9 cellular contexts compared by ENCODE assay signal in the genomic region with DNA sequence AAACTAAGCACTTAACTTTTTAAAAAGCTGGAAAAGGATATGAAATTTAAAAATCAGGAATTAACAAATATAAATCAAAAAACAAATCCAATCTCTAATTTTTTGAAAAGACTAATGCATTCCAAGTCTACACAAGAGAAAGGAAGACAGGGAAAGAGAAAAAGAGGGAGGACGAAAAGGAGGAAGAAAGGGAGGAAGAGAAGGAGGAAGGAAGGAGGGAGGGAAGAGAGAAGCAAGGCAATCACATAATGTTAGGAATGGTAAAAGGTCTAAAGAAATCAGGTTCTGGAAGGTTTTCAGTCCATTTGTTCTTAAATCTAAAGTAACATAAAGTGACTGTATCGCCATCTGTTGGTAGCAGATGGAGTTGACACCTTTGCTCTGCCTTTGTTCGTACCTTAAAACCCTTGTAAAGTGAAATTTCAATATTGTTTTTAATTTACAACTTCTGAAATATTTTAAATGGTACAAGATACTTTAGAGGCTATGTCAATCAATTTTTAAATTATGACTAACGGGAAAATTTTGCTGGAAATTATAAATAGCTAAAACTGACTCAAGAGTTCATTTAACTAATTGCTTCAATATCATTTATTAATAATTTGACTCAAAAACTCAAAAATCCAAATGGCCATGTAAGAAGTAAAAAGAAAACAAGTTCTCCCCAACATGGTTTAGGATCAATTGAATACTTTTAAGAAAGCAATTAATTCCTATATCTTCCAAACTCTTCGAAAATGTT. TPM values are rescaled to one million over a fixed set of nuclear protein-coding genes. Genes with fewer than 3 reads are reported as not detected.
DNase-seq lines count a peak whose midpoint lies in the region; ATAC-seq and TF ChIP-seq lines count a peak whose summit lies in the region.
"Had no signal": no experiment of that assay in that cellular context is flagged by ENCODE, and none has a peak within 500 bp of the region (broad histone marks: within the 10 kb centered on the region; RNA-seq: fewer than 3 reads in every experiment).

No MANE protein-coding gene starts in this region.

- H3K27ac Mint-ChIP-seq in endodermal cell = no peak overlapping the region
- H3K27ac Mint-ChIP-seq in osteocyte (ENCODE audit: unreplicated experiment) = no peak overlapping the region
- H3K27ac Mint-ChIP-seq: stimulated activated effector memory CD8-positive, alpha-beta T cell treated with anti-CD3 and anti-CD28 coated beads, Interleukin-12 subunit alpha, Interleukin-12 subunit beta, amount 100 ng/mL, for 72 hours had no signal

- H3K4me3 ChIP-seq in endodermal cell (ENCODE audit: low read length) = no peak overlapping the region

- no peak overlapping the region for H3K27ac ChIP-seq in endodermal cell (ENCODE audit: low read depth, low read length)

- H3K36me3 Mint-ChIP-seq in endodermal cell (ENCODE audit: low read depth) (no peaks in the 10 kb centered on the region), osteocyte (ENCODE audit: unreplicated experiment) (no peaks in the 10 kb centered on the region)
- H3K36me3 Mint-ChIP-seq: stimulated activated effector memory CD8-positive, alpha-beta T cell treated with anti-CD3 and anti-CD28 coated beads, Interleukin-12 subunit alpha, Interleukin-12 subunit beta, amount 100 ng/mL, for 72 hours had no signal

- H3K27me3 ChIP-seq in endodermal cell (ENCODE audit: control insufficient read depth, insufficient read depth, low read length, poor library complexity, severe bottlenecking) = peaks cover 15% of the 10 kb centered on the region

- TF ChIP-seq CTCF in endodermal cell (conservative IDR thresholded peaks at IDR 0.05) (peak; percentile 90), osteocyte (IDR thresholded peaks at IDR 0.05) (peak; percentile 76)

- H3K4me3 Mint-ChIP-seq in endodermal cell = no peak overlapping the region
- no peak overlapping the region for H3K4me3 Mint-ChIP-seq in osteocyte (ENCODE audit: unreplicated experiment)
- H3K4me3 Mint-ChIP-seq: stimulated activated effector memory CD8-positive, alpha-beta T cell treated with anti-CD3 and anti-CD28 coated beads, Interleukin-12 subunit alpha, Interleukin-12 subunit beta, amount 100 ng/mL, for 72 hours had no signal

- no peaks in the 10 kb centered on the region for H3K9me3 ChIP-seq in endodermal cell (ENCODE audit: control insufficient read depth, low read length)

- 11 to 18% methylated on average over 1 to 4 of the region's 5 CpGs for WGBS in endodermal cell (ENCODE audit: insufficient coverage in 1 of 2, insufficient read length in 1 of 2), 2 experiments

- no peaks in the 10 kb centered on the region for H3K4me1 Mint-ChIP-seq in endodermal cell
- no peaks in the 10 kb centered on the region for H3K4me1 Mint-ChIP-seq in osteocyte (ENCODE audit: unreplicated experiment)
- H3K4me1 Mint-ChIP-seq: stimulated activated effector memory CD8-positive, alpha-beta T cell treated with anti-CD3 and anti-CD28 coated beads, Interleukin-12 subunit alpha, Interleukin-12 subunit beta, amount 100 ng/mL, for 72 hours had no signal

- H3K9me3 Mint-ChIP-seq in endodermal cell = peaks cover 2% of the 10 kb centered on the region
- H3K9me3 Mint-ChIP-seq in osteocyte (ENCODE audit: unreplicated experiment) = no peaks in the 10 kb centered on the region
- H3K9me3 Mint-ChIP-seq: stimulated activated effector memory CD8-positive, alpha-beta T cell treated with anti-CD3 and anti-CD28 coated beads, Interleukin-12 subunit alpha, Interleukin-12 subunit beta, amount 100 ng/mL, for 72 hours had no signal

- ATAC-seq in GM21515 (IDR thresholded peaks at IDR 0.05; ENCODE audit: unreplicated experiment) (no peak), HG02885 (IDR thresholded peaks at IDR 0.05; ENCODE audit: poor library complexity, unreplicated experiment) (no peak)
- ATAC-seq: stimulated activated effector memory CD8-positive, alpha-beta T cell treated with anti-CD3 and anti-CD28 coated beads, Interleukin-12 subunit alpha, Interleukin-12 subunit beta, amount 100 ng/mL, for 72 hours had no signal

- no peak overlapping the region for H3K9ac ChIP-seq in endodermal cell (ENCODE audit: extremely low read depth, low read length, poor library complexity, severe bottlenecking)

- no peaks in the 10 kb centered on the region for H3K36me3 ChIP-seq in endodermal cell (ENCODE audit: control insufficient read depth, insufficient read depth, low read length)

- H3K4me1 ChIP-seq in endodermal cell (ENCODE audit: control insufficient read depth, insufficient read depth, low read length) = no peaks in the 10 kb centered on the region

- H3K27me3 Mint-ChIP-seq in endodermal cell (ENCODE audit: insufficient read depth) (no peaks in the 10 kb centered on the region), osteocyte (ENCODE audit: unreplicated experiment) (peaks cover 16% of the 10 kb centered on the region)

- DNase-seq in SIG-M5 treated with dmso at 0.1 percent for 504 hours (lab: John Stamatoyannopoulos, UW; ENCODE audit: unreplicated experiment) = peak; percentile 71
- no peak for DNase-seq in SIG-M5 (lab: John Stamatoyannopoulos, UW)
- DNase-seq in HT1080 (ENCODE audit: low read depth) = peak; percentile 47
- DNase-seq in SK-N-DZ (ENCODE audit: low spot score) = peak; percentile 54
- peak; percentile 65 for DNase-seq in endodermal cell
- no peak for DNase-seq in osteocyte (ENCODE audit: extremely low spot score, unreplicated experiment)

RNA-seq across cellular contexts. Expression of gene CDYL2, which starts 20.4 kb away (rescaled TPM):
- 7.3 and 10.3 TPM in 2 replicates for total RNA-seq in HT1080 (2014; rRNA removed; shearing (Covaris generic))
- 7.5 and 9.8 TPM in 2 replicates for polyA plus RNA-seq in HT1080 (2015; cell fraction: cytosol; rRNA removed)
- polyA plus RNA-seq in HT1080 (2015; cell fraction: nucleus; rRNA removed) = 10.1 and 10.9 TPM in 2 replicates
- 0.28 and 0.58 TPM in 2 replicates for polyA plus RNA-seq in SK-N-DZ (2014; cell fraction: cytosol; rRNA removed)
- polyA plus RNA-seq in SK-N-DZ (2014; cell fraction: nucleus; rRNA removed) = 0.76 and 0.90 TPM in 2 replicates
- total RNA-seq in endodermal cell = 10 to 100 TPM in 1 of 2 donors, 1 to 10 TPM in 1; 9.9 to 12.8 TPM
- 2.7 TPM for polyA plus RNA-seq in endodermal cell (2013, experiment 1 of 2)
- polyA plus RNA-seq in endodermal cell (2013, experiment 2 of 2) = 3.6 TPM
- 1.8 and 1.9 TPM in 2 replicates for total RNA-seq in osteocyte

Comparison
In these comparisons a context has a peak if more than half of its experiments do, and no peak if none do; other contexts are left out.
1. DNase-seq: peak in SIG-M5 treated with dmso at 0.1 percent for 504 hours (single experiment), HT1080 (single experiment), SK-N-DZ (single experiment) and endodermal cell (single experiment); none in SIG-M5 (single experiment) and osteocyte (single experiment).